Comparison of ENCODE assay signal across 4 cellular contexts in the genomic region with DNA sequence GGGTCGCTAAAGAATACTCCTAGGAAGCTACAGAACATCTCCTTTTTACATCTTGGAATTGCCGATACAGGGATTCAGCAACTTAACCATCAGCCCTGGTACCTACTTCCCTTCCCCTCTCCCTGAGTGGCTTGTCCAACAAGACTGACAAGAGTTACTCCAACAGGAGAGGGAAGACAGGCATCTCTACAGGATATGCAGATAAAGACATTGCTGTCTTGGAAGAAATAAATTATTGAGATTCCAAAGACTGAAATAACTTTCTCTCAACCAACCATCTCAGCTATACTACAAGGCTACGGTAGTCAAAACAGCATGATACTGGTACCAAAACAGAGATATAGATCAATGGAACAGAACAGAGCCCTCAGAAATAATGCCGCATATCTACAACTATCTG.
"Had no signal": no experiment of that assay in that cellular context is flagged by ENCODE, and none has a peak within 500 bp of the region (broad histone marks: within the 10 kb centered on the region; RNA-seq: fewer than 3 reads in every experiment).

No MANE protein-coding gene starts in this region.

- H3K4me3 ChIP-seq: K562 had no signal

- H3K27ac ChIP-seq: HL-60 had no signal

- ATAC-seq: K562 had no signal

- FAIRE-seq: K562 had no signal

- DNase-seq: KBM-7, KG1 had no signal
